In the genomic region with DNA sequence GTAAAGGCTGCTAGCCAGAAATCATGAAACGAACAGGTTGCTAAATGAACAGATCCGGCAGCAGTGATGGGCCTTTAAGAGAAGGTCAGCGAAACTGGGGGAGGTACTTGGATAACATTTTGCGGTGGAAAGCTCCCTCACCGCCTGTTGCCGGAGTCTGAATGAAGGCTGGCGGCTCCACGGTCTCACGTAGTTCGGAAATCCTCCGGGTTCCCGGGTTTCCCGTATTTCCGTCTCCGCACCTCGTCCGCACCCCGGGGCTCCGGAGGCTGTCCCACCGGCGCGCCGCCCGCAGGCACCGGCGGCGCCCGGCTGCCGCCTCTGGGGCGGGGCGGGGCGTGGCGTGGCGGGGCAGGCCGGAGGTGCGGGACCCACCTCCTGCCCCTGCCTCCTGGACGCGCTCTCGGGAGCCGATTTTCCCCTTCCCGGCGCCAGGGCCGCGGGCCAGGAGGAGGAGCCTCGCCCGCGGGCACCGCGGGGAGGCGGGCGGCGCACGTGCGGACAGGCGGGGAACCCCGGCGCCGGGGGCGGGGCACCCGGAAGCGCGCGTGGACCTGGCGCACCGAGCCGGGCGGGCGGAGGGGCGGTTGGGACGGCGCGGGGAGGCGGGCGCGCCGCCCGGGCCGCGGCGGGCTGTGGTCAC, we compare ENCODE assay signal across 8 cellular contexts. TPM values are rescaled to one million over a fixed set of nuclear protein-coding genes. Genes with fewer than 3 reads are reported as not detected.
DNase-seq lines count a peak whose midpoint lies in the region; ATAC-seq and TF ChIP-seq lines count a peak whose summit lies in the region.

ZDHHC23 (plus strand) TSS at position 642 of the 643 bp plus-strand sequence. CDS start 790 bp downstream, outside the sequence.

- no peak for TF ChIP-seq CTCF in AG04449 (IDR thresholded peaks at IDR 0.05; ENCODE audit: insufficient read depth, low read length, missing control alignments)
- TF ChIP-seq CTCF in chondrocyte (IDR thresholded peaks at IDR 0.05), result no peak

- no peak within 1 kb of the TSS for H3K27ac Mint-ChIP-seq in chondrocyte (ENCODE audit: unreplicated experiment)

- H3K4me3 ChIP-seq in AG04449 (ENCODE audit: low read depth, low read length), result peak within 1 kb of the TSS; percentile 68

- H3K9me3 Mint-ChIP-seq in chondrocyte (ENCODE audit: low read depth), result no peaks in the 10 kb centered on the region

- peak within 1 kb of the TSS; percentile 72 for H3K4me3 Mint-ChIP-seq in chondrocyte (ENCODE audit: unreplicated experiment)

- ATAC-seq in GM18907 (IDR thresholded peaks at IDR 0.05; ENCODE audit: unreplicated experiment) (peak; percentile 80), HG03135 (IDR thresholded peaks at IDR 0.05; ENCODE audit: unreplicated experiment) (peak; percentile 71)

- peaks cover 47% of the 10 kb centered on the region for H3K27me3 Mint-ChIP-seq in chondrocyte (ENCODE audit: low read depth)

- peaks cover 7% of the 10 kb centered on the region for H3K4me1 Mint-ChIP-seq in chondrocyte (ENCODE audit: low read depth)

- peaks cover 1% of the 10 kb centered on the region for H3K36me3 Mint-ChIP-seq in chondrocyte (ENCODE audit: low read depth)

- CTCF ChIA-PET in AG04449 (lab: Yijun Ruan, JAX), result no interaction called here

- POLR2A ChIA-PET in AG04449 (lab: Yijun Ruan, JAX), result no interaction called here

- DNase-seq in AG04449 (ENCODE audit: low read depth, low spot score) (no peak), NCI-H2227 (lab: John Stamatoyannopoulos, UW; ENCODE audit: unreplicated experiment) (peak; percentile 78), chondrocyte (ENCODE audit: low spot score) (no peak), left kidney (ENCODE audit: low read depth, low spot score) (peak; percentile 84)
- peak; percentile 73 for DNase-seq in activated CD4-positive, CD25-positive, alpha-beta regulatory T cell treated with anti-CD3 and anti-CD28 coated beads, Interleukin-2, amount 50 U/mL, for 72 hours
- peak; percentile 69 for DNase-seq in stimulated activated CD4-positive, alpha-beta T cell treated with anti-CD3 and anti-CD28 coated beads, Interleukin-2, amount 100 ng/mL, for 24 hours

RNA-seq across cellular contexts. Expression of gene ZDHHC23, which starts in this region (rescaled TPM):
- 0.31 to 0.95 TPM (median 0.37 TPM) in 3 replicates for total RNA-seq in chondrocyte

Comparison
In these comparisons a context has a peak if more than half of its experiments do, and no peak if none do; other contexts are left out.
1. DNase-seq: peak in NCI-H2227 (single experiment), activated CD4-positive, CD25-positive, alpha-beta regulatory T cell treated with anti-CD3 and anti-CD28 coated beads, Interleukin-2, amount 50 U/mL, for 72 hours (single experiment), left kidney (single experiment) and stimulated activated CD4-positive, alpha-beta T cell treated with anti-CD3 and anti-CD28 coated beads, Interleukin-2, amount 100 ng/mL, for 24 hours (2 of 2); none in AG04449 (single experiment) and chondrocyte (single experiment).